ENCODE assay signal across 25 cellular contexts in genomic region chr19:23777216-23777615, GRCh38. TPM values are rescaled to one million over a fixed set of nuclear protein-coding genes. Genes with fewer than 3 reads are reported as not detected.
DNase-seq lines count a peak whose midpoint lies in the region; ATAC-seq and TF ChIP-seq lines count a peak whose summit lies in the region.
"Had no signal": no experiment of that assay in that cellular context is flagged by ENCODE, and none has a peak within 500 bp of the region (broad histone marks: within the 10 kb centered on the region; RNA-seq: fewer than 3 reads in every experiment).

No MANE protein-coding gene starts in this region.

- H3K27me3 Mint-ChIP-seq in activated T-helper 17 cell treated with anti-CD3 and anti-CD28 coated beads, Interleukin-2, amount 50 U/mL, for 72 hours = no peaks in the 10 kb centered on the region
- H3K27me3 Mint-ChIP-seq: activated naive CD8-positive, alpha-beta T cell; dendritic cell treated with granulocyte-macrophage colony-stimulating factor and Interleukin-4, amounts not matched to agents 40 ng/mL and 50 ng/mL, for 4 days; naive B cell had no signal

- H3K27ac ChIP-seq in foreskin keratinocyte = no peak overlapping the region
- H3K27ac ChIP-seq in transverse colon = no peak overlapping the region
- H3K27ac ChIP-seq: BLaER1 treated with 17β-estradiol and CSF1 and Interleukin-3, amounts not matched to agents 10 nM and 100 nM; upper lobe of right lung had no signal

- peak; percentile 65 to 76 for ATAC-seq in activated naive CD4-positive, alpha-beta T cell treated with anti-CD3 and anti-CD28 coated beads, Interleukin-2, amount 50 U/mL, for 72 hours
- ATAC-seq in activated T-helper 17 cell treated with anti-CD3 and anti-CD28 coated beads, Interleukin-2, amount 50 U/mL, for 72 hours (replicated peaks) = peak; percentile 72
- ATAC-seq in foreskin keratinocyte (peak; percentile 34), GM19397 (IDR thresholded peaks at IDR 0.05; ENCODE audit: unreplicated experiment) (no peak), GM18520 (IDR thresholded peaks at IDR 0.05; ENCODE audit: unreplicated experiment) (no peak)
- ATAC-seq: GM12878, HCT116, left ventricle myocardium superior, upper lobe of right lung had no signal

- TF ChIP-seq EP300 in transverse colon (IDR thresholded peaks at IDR 0.05; ENCODE audit: low read depth) = no peak

- no peak for TF ChIP-seq POLR2A in transverse colon (IDR thresholded peaks at IDR 0.05)

- in situ Hi-C loops in transverse colon (cut with MboI; ENCODE audit: low pct_ligation_motif_present in 1 of 4, low pct_unique_long_range_greater_than_20kb in 1 of 4, low sequenced_read_pairs in 3 of 4) = no loop called here

- H3K36me3 Mint-ChIP-seq in activated naive CD4-positive, alpha-beta T cell treated with anti-CD3 and anti-CD28 coated beads, Interleukin-2, amount 50 U/mL, for 72 hours = peaks cover 64 to 66% of the 10 kb centered on the region in 2 donors
- peaks cover 11% of the 10 kb centered on the region for H3K36me3 Mint-ChIP-seq in activated T-helper 17 cell treated with anti-CD3 and anti-CD28 coated beads, Interleukin-2, amount 50 U/mL, for 72 hours (ENCODE audit: low read depth)

- no peaks in the 10 kb centered on the region for H3K9me3 ChIP-seq in transverse colon
- H3K9me3 ChIP-seq: upper lobe of right lung had no signal

- DNase-seq in activated naive CD4-positive, alpha-beta T cell treated with anti-CD3 and anti-CD28 coated beads, Interleukin-2, amount 50 U/mL, for 72 hours (ENCODE audit: low spot score in 2 of 2) = no peak
- DNase-seq in activated naive CD4-positive, alpha-beta T cell treated with anti-CD3 and anti-CD28 coated beads, Interleukin-2, amount 50 U/mL, for 16 hours = no peak
- peak; percentile 9 to 58 for DNase-seq in foreskin keratinocyte
- peak; percentile 31 for DNase-seq in transverse colon
- DNase-seq: activated CD4-positive, alpha-beta T cell treated with anti-CD3 and anti-CD28 coated beads, Interleukin-2, amount 50 U/mL, for 4 hours; Calu3; central memory CD4-positive, alpha-beta T cell; islet precursor cell; KBM-7; left ventricle myocardium superior; naive B cell; NCI-H2029; NCI-H69; SW 1271; upper lobe of right lung had no signal

- H3K4me3 ChIP-seq in transverse colon = no peak overlapping the region
- H3K4me3 ChIP-seq: BLaER1 treated with 17β-estradiol and CSF1 and Interleukin-3, amounts not matched to agents 10 nM and 100 nM; GM12878; skin epidermis; upper lobe of right lung had no signal

- TF ChIP-seq CTCF in foreskin keratinocyte (conservative IDR thresholded peaks at IDR 0.05) = no peak
- TF ChIP-seq CTCF in transverse colon (IDR thresholded peaks at IDR 0.05) = no peak

- H3K27me3 ChIP-seq in foreskin keratinocyte (no peaks in the 10 kb centered on the region), transverse colon (no peaks in the 10 kb centered on the region)
- H3K27me3 ChIP-seq: BLaER1 treated with 17β-estradiol and CSF1 and Interleukin-3, amounts not matched to agents 10 nM and 100 nM; upper lobe of right lung had no signal

- no peaks in the 10 kb centered on the region for H3K4me1 ChIP-seq in foreskin keratinocyte
- no peaks in the 10 kb centered on the region for H3K4me1 ChIP-seq in transverse colon
- H3K4me1 ChIP-seq: BLaER1 treated with 17β-estradiol and CSF1 and Interleukin-3, amounts not matched to agents 10 nM and 100 nM; upper lobe of right lung had no signal

- H3K27ac Mint-ChIP-seq in activated naive CD4-positive, alpha-beta T cell treated with anti-CD3 and anti-CD28 coated beads, Interleukin-2, amount 50 U/mL, for 72 hours = peak overlapping the region in 1 of 2 donors; percentile 65
- H3K27ac Mint-ChIP-seq in activated T-helper 17 cell treated with anti-CD3 and anti-CD28 coated beads, Interleukin-2, amount 50 U/mL, for 72 hours = peak overlapping the region; percentile 36
- H3K27ac Mint-ChIP-seq: activated naive CD8-positive, alpha-beta T cell; dendritic cell treated with granulocyte-macrophage colony-stimulating factor and Interleukin-4, amounts not matched to agents 40 ng/mL and 50 ng/mL, for 4 days had no signal

- no peak overlapping the region for H3K4me3 Mint-ChIP-seq in activated T-helper 17 cell treated with anti-CD3 and anti-CD28 coated beads, Interleukin-2, amount 50 U/mL, for 72 hours
- H3K4me3 Mint-ChIP-seq: activated naive CD8-positive, alpha-beta T cell; dendritic cell treated with granulocyte-macrophage colony-stimulating factor and Interleukin-4, amounts not matched to agents 40 ng/mL and 50 ng/mL, for 4 days; naive B cell had no signal

- peaks cover 13% of the 10 kb centered on the region for H3K4me1 Mint-ChIP-seq in activated T-helper 17 cell treated with anti-CD3 and anti-CD28 coated beads, Interleukin-2, amount 50 U/mL, for 72 hours

- peaks cover under 1 to 13% of the 10 kb centered on the region in 2 donors for H3K9me3 Mint-ChIP-seq in activated naive CD4-positive, alpha-beta T cell treated with anti-CD3 and anti-CD28 coated beads, Interleukin-2, amount 50 U/mL, for 72 hours
- H3K9me3 Mint-ChIP-seq in activated T-helper 17 cell treated with anti-CD3 and anti-CD28 coated beads, Interleukin-2, amount 50 U/mL, for 72 hours = peaks cover 6% of the 10 kb centered on the region

- WGBS in transverse colon (ENCODE audit: low coverage in 1 of 2), 2 donors = 64 to 100% methylated on average over 2 to 3 of the region's 3 CpGs

- intact Hi-C loops in transverse colon (cut with DNase I; ENCODE audit: low total_unique reads) = no loop called here

- no peaks in the 10 kb centered on the region for H3K36me3 ChIP-seq in transverse colon
- H3K36me3 ChIP-seq: upper lobe of right lung had no signal

RNA-seq across cellular contexts. Expression of gene ZNF681, which starts 18.5 kb away (rescaled TPM):
- total RNA-seq in activated naive CD4-positive, alpha-beta T cell treated with anti-CD3 and anti-CD28 coated beads, Interleukin-2, amount 50 U/mL, for 72 hours = 1 to 10 TPM; 2.4 to 5.8 TPM
- total RNA-seq in activated T-helper 17 cell treated with anti-CD3 and anti-CD28 coated beads, Interleukin-2, amount 50 U/mL, for 72 hours = 1 to 10 TPM; 2.3 to 3.1 TPM
- 1.4 and 1.7 TPM in 2 replicates for total RNA-seq in foreskin keratinocyte
- polyA plus RNA-seq in foreskin keratinocyte = 0.34 and 0.42 TPM in 2 replicates
- total RNA-seq in transverse colon = 1 to 10 TPM in 2 of 4 donors, under 1 TPM in 2; 0.40 to 2.9 (median 1.5) TPM
- total RNA-seq: MCF 10A had no signal

Comparison
In these comparisons a context has a peak if more than half of its experiments do, and no peak if none do; other contexts are left out.
1. ATAC-seq: peak in activated naive CD4-positive, alpha-beta T cell treated with anti-CD3 and anti-CD28 coated beads, Interleukin-2, amount 50 U/mL, for 72 hours (2 of 2), activated T-helper 17 cell treated with anti-CD3 and anti-CD28 coated beads, Interleukin-2, amount 50 U/mL, for 72 hours (single experiment) and foreskin keratinocyte (single experiment); none in GM19397 (single experiment) and GM18520 (single experiment).
2. DNase-seq: peak in foreskin keratinocyte (2 of 2) and transverse colon (single experiment); none in activated naive CD4-positive, alpha-beta T cell treated with anti-CD3 and anti-CD28 coated beads, Interleukin-2, amount 50 U/mL, for 72 hours (0 of 2) and activated naive CD4-positive, alpha-beta T cell treated with anti-CD3 and anti-CD28 coated beads, Interleukin-2, amount 50 U/mL, for 16 hours (single experiment).